ENCODE assay signal across 8 cellular contexts in the genomic region with DNA sequence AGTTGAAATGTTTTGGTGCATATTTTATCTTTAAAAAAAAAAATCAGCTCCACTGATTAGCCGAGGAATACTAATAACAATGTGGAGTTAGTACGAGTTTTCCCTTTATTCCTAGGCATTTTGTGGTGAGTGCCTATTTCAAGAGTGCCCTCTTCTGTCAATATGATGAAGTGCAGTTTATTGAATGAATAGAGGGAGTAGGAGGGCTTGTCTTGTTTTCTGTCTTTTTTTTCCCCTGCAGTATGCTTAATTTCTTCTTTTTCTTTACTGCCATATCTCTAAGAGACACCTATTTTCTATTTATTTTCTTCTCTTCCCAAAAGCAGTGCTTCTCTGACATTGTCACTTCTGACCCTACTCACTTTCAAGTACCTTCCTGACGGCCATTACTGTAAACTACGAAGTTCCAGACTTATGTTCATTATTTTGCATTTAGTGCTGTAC.
DNase-seq lines count a peak whose midpoint lies in the region; ATAC-seq and TF ChIP-seq lines count a peak whose summit lies in the region.

No MANE protein-coding gene starts in this region.

- peak; percentile 26 for TF ChIP-seq CTCF in astrocyte of the cerebellum (IDR thresholded peaks at IDR 0.05; ENCODE audit: low read depth, low read length, missing control alignments)
- peak; percentile 39 for TF ChIP-seq CTCF in osteoblast (IDR thresholded peaks at IDR 0.05; ENCODE audit: extremely low read depth, low read depth, low read length)

- in situ Hi-C loops in astrocyte of the cerebellum (cut with HindIII; ENCODE audit: low sequenced_read_pairs), result no loop called here

- H3K27ac ChIP-seq in osteoblast (ENCODE audit: low read depth, low read length) (no peak overlapping the region), substantia nigra (ENCODE audit: low read depth, low read length, poor library complexity, severe bottlenecking) (no peak overlapping the region)

- H3K4me3 ChIP-seq in astrocyte of the cerebellum (ENCODE audit: low read depth, low read length) (no peak overlapping the region), osteoblast (ENCODE audit: insufficient read depth, low read length) (no peak overlapping the region)

- H3K36me3 ChIP-seq in osteoblast (ENCODE audit: insufficient read depth, low read length), result no peaks in the 10 kb centered on the region

- H4K20me1 ChIP-seq in osteoblast (ENCODE audit: insufficient read depth, low read length), result no peaks in the 10 kb centered on the region

- H2AFZ ChIP-seq in osteoblast (ENCODE audit: low read length), result peak overlapping the region; percentile 39

- DNase-seq in NCI-H1417 (lab: John Stamatoyannopoulos, UW) (peak in 2 of 3 experiments; percentile 2 to 21), NCI-H1417 treated with DMSO at 0.1 percent for 48 hours (lab: John Stamatoyannopoulos, UW) (no peak), NCI-H146 (lab: John Stamatoyannopoulos, UW) (peak; percentile 12), astrocyte of the cerebellum (ENCODE audit: low read depth) (no peak), osteoblast (ENCODE audit: insufficient read length, low spot score, missing footprints) (no peak), cerebellar cortex (ENCODE audit: low spot score) (no peak), substantia nigra (lab: John Stamatoyannopoulos, UW) (no peak)

- H3K9me3 ChIP-seq in osteoblast (ENCODE audit: low read depth, low read length), result peaks cover 2% of the 10 kb centered on the region

- H3K4me1 ChIP-seq in osteoblast (ENCODE audit: insufficient read depth, low read length), result peaks cover 8% of the 10 kb centered on the region

- H3K27me3 ChIP-seq in osteoblast (ENCODE audit: insufficient read depth, low read length), result no peaks in the 10 kb centered on the region

- ATAC-seq in GM19328 (IDR thresholded peaks at IDR 0.05; ENCODE audit: unreplicated experiment), result no peak

- H3K4me2 ChIP-seq in osteoblast (ENCODE audit: insufficient read depth, low read length), result no peak overlapping the region

- H3K79me2 ChIP-seq in osteoblast (ENCODE audit: insufficient read depth, low read length), result no peaks in the 10 kb centered on the region

Comparison
In these comparisons a context has a peak if more than half of its experiments do, and no peak if none do; other contexts are left out.
1. DNase-seq: peak in NCI-H1417 (2 of 3) and NCI-H146 (single experiment); none in NCI-H1417 treated with DMSO at 0.1 percent for 48 hours (single experiment), astrocyte of the cerebellum (single experiment), osteoblast (single experiment), cerebellar cortex (single experiment) and substantia nigra (0 of 49).